10 cellular contexts compared by ENCODE assay signal in the genomic region with DNA sequence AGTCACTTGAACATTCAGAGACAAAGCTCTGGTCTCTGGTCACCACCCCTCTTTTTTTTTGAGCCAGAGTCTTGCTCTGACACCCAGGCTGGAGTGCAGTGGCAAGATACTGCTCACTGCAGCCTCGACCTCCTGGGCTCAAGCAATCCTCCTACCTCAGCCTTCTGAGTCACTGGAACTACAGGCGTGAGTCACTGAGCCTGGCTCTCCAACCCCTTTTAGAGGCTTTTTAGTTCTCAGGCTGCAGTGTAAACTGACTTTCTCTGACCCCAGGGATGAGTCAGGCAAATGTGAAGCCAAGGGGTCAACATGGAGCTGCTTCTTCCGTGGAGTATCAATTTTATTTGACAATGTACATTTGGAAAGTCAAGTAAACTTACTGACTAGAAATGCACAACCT.
DNase-seq lines count a peak whose midpoint lies in the region; ATAC-seq and TF ChIP-seq lines count a peak whose summit lies in the region.
"Had no signal": no experiment of that assay in that cellular context is flagged by ENCODE, and none has a peak within 500 bp of the region (broad histone marks: within the 10 kb centered on the region; RNA-seq: fewer than 3 reads in every experiment).

No MANE protein-coding gene starts in this region.

- no peaks in the 10 kb centered on the region for H3K9me3 Mint-ChIP-seq in MCF 10A (ENCODE audit: unreplicated experiment)
- no peaks in the 10 kb centered on the region for H3K9me3 Mint-ChIP-seq in activated T-cell treated with anti-CD3 and anti-CD28 coated beads, Interleukin-2, amount 50 U/mL, for 72 hours
- H3K9me3 Mint-ChIP-seq: natural killer cell had no signal

- CTCF ChIA-PET in MCF 10A (lab: Yijun Ruan, JAX) = interaction anchor here (0.5 to 2.7 kb wide), 6 partner anchors 9 to 997 kb away, joined by 3 to 15 read pairs (median 3); no protein-coding TSS in a partner anchor

- BruUV-seq in MCF 10A (replicated peaks; lab: Mats Ljungman, UMichigan) = no TSS peak

- intact Hi-C loops in MCF 10A (cut with micrococcal nuclease) (no loop called here), breast epithelium (cut with DNase I; ENCODE audit: low total_unique reads) (no loop called here), aorta (cut with DNase I) (loop anchor here in 1 of 2 donors (5.0 kb wide), 1 partner anchor 128 kb away; no protein-coding TSS in a partner anchor)

- H3K36me3 ChIP-seq in breast epithelium = no peaks in the 10 kb centered on the region
- no peaks in the 10 kb centered on the region for H3K36me3 ChIP-seq in aorta (ENCODE audit: control insufficient read depth in 1 of 2, insufficient read depth in 2 of 2, low read length in 1 of 2)

- peak overlapping the region; percentile 58 for H3K27ac Mint-ChIP-seq in MCF 10A (ENCODE audit: low read depth, unreplicated experiment)
- H3K27ac Mint-ChIP-seq in activated T-cell treated with anti-CD3 and anti-CD28 coated beads, Interleukin-2, amount 50 U/mL, for 72 hours = no peak overlapping the region
- H3K27ac Mint-ChIP-seq: natural killer cell had no signal

- H3K27me3 Mint-ChIP-seq in MCF 10A (ENCODE audit: insufficient read depth, unreplicated experiment) = no peaks in the 10 kb centered on the region
- peaks cover 12% of the 10 kb centered on the region for H3K27me3 Mint-ChIP-seq in activated T-cell treated with anti-CD3 and anti-CD28 coated beads, Interleukin-2, amount 50 U/mL, for 72 hours (ENCODE audit: low read depth)

- no peak for TF ChIP-seq POLR2A in breast epithelium (IDR thresholded peaks at IDR 0.05)

- ATAC-seq in activated T-cell treated with anti-CD3 and anti-CD28 coated beads, Interleukin-2, amount 50 U/mL, for 72 hours (replicated peaks in 1 of 2) = peak; percentile 95 to 97
- no peak for ATAC-seq in aorta (ENCODE audit: low FRiP score)
- ATAC-seq in GM18868 (IDR thresholded peaks at IDR 0.05; ENCODE audit: unreplicated experiment) = no peak
- ATAC-seq in HG02973 (IDR thresholded peaks at IDR 0.05; ENCODE audit: unreplicated experiment) = no peak
- ATAC-seq: natural killer cell had no signal

- DNase-seq in MCF 10A (ENCODE audit: unreplicated experiment) = peak; percentile 94
- DNase-seq in breast epithelium (ENCODE audit: low spot score in 2 of 2) = no peak
- DNase-seq in activated T-cell treated with anti-CD3 and anti-CD28 coated beads, Interleukin-2, amount 50 U/mL, for 72 hours = peak; percentile 29 to 53
- DNase-seq in iris pigment epithelial cell (ENCODE audit: low read depth) = peak; percentile 91
- peak; percentile 73 to 80 for DNase-seq in aorta
- no peak for DNase-seq in NCI-H524 (lab: John Stamatoyannopoulos, UW)
- DNase-seq: natural killer cell had no signal

- H3K4me1 ChIP-seq in breast epithelium (no peaks in the 10 kb centered on the region), aorta (ENCODE audit: control insufficient read depth in 1 of 2, insufficient read depth in 2 of 2, low read length in 2 of 2) (peaks cover 0 to 2% of the 10 kb centered on the region in 2 donors)

- H3K27ac ChIP-seq in breast epithelium (no peak overlapping the region), aorta (ENCODE audit: low read depth in 1 of 2, low read length in 2 of 2) (peak overlapping the region; percentile 33 to 85)

- no peaks in the 10 kb centered on the region for H3K27me3 ChIP-seq in breast epithelium
- H3K27me3 ChIP-seq in aorta (ENCODE audit: control insufficient read depth in 1 of 2, insufficient read depth in 2 of 2, low read length in 1 of 2) = no peaks in the 10 kb centered on the region

- H3K4me3 Mint-ChIP-seq in MCF 10A (ENCODE audit: unreplicated experiment) = no peak overlapping the region
- no peak overlapping the region for H3K4me3 Mint-ChIP-seq in activated T-cell treated with anti-CD3 and anti-CD28 coated beads, Interleukin-2, amount 50 U/mL, for 72 hours
- H3K4me3 Mint-ChIP-seq: CD14-positive monocyte, natural killer cell had no signal

- TF ChIP-seq CTCF in MCF 10A (IDR thresholded peaks at IDR 0.05; ENCODE audit: unreplicated experiment) (no peak), breast epithelium (IDR thresholded peaks at IDR 0.05) (no peak)

- POLR2A ChIA-PET in MCF 10A (lab: Yijun Ruan, JAX) = interaction anchor here (0.7 to 1.3 kb wide), 4 partner anchors 9 to 479 kb away, joined by 3 to 6 read pairs (median 4); no protein-coding TSS in a partner anchor

- no peaks in the 10 kb centered on the region for H3K36me3 Mint-ChIP-seq in MCF 10A (ENCODE audit: insufficient read depth, unreplicated experiment)
- H3K36me3 Mint-ChIP-seq in activated T-cell treated with anti-CD3 and anti-CD28 coated beads, Interleukin-2, amount 50 U/mL, for 72 hours (ENCODE audit: insufficient read depth in 2 of 2) = no peaks in the 10 kb centered on the region
- H3K36me3 Mint-ChIP-seq: CD14-positive monocyte, natural killer cell had no signal

- H3K4me3 ChIP-seq in breast epithelium (no peak overlapping the region), aorta (ENCODE audit: low read length in 2 of 2) (no peak overlapping the region)

- no peaks in the 10 kb centered on the region for H3K4me1 Mint-ChIP-seq in MCF 10A (ENCODE audit: insufficient read depth, unreplicated experiment)
- H3K4me1 Mint-ChIP-seq in activated T-cell treated with anti-CD3 and anti-CD28 coated beads, Interleukin-2, amount 50 U/mL, for 72 hours (ENCODE audit: low read depth) = peaks cover 5% of the 10 kb centered on the region
- H3K4me1 Mint-ChIP-seq: natural killer cell had no signal

- 23 to 36% methylated on average over 3 of the region's 3 CpGs for WGBS in aorta, 2 donors

- H3K9me3 ChIP-seq in breast epithelium (no peaks in the 10 kb centered on the region), aorta (ENCODE audit: control insufficient read depth, low read length) (no peaks in the 10 kb centered on the region)

Comparison
In these comparisons a context has a peak if more than half of its experiments do, and no peak if none do; other contexts are left out.
1. DNase-seq: peak in MCF 10A (single experiment), activated T-cell treated with anti-CD3 and anti-CD28 coated beads, Interleukin-2, amount 50 U/mL, for 72 hours (2 of 2), iris pigment epithelial cell (single experiment) and aorta (2 of 2); none in breast epithelium (0 of 2) and NCI-H524 (0 of 2).
2. H3K27ac ChIP-seq: peak in aorta (2 of 2); none in breast epithelium (0 of 2).
3. ATAC-seq: peak in activated T-cell treated with anti-CD3 and anti-CD28 coated beads, Interleukin-2, amount 50 U/mL, for 72 hours (2 of 2); none in aorta (single experiment), GM18868 (single experiment) and HG02973 (single experiment).